ENCODE assay signal across 33 cellular contexts in genomic region chr1:113676524-113676923, GRCh38.
"Had no signal": no experiment of that assay in that cellular context is flagged by ENCODE, and none has a peak within 500 bp of the region (broad histone marks: within the 10 kb centered on the region; RNA-seq: fewer than 3 reads in every experiment).

No MANE protein-coding gene starts in this region.

- H3K9me3 ChIP-seq: adrenal gland, body of pancreas had no signal

- H3K4me3 Mint-ChIP-seq: activated CD4-positive, alpha-beta memory T cell treated with anti-CD3 and anti-CD28 coated beads for 36 hours; activated CD4-positive, alpha-beta T cell treated with anti-CD3 and anti-CD28 coated beads for 36 hours; activated CD4-positive, alpha-beta T cell treated with anti-CD3 and anti-CD28 coated beads, Interleukin-2, amount 10 ng/mL, durations not matched to agents 24 days and 14 days; activated CD8-positive, alpha-beta memory T cell treated with anti-CD3 and anti-CD28 coated beads, Interleukin-2, amount 10 ng/mL, durations not matched to agents 7 days and 5 days; activated CD8-positive, alpha-beta T cell treated with anti-CD3 and anti-CD28 coated beads, Interleukin-2, amount 10 ng/mL, durations not matched to agents 7 days and 5 days; activated naive CD4-positive, alpha-beta T cell treated with anti-CD3 and anti-CD28 coated beads for 36 hours; activated naive CD4-positive, alpha-beta T cell treated with anti-CD3 and anti-CD28 coated beads, Interleukin-2, amount 50 U/mL, for 24 hours; activated naive CD8-positive, alpha-beta T cell treated with anti-CD3 and anti-CD28 coated beads for 36 hours; activated naive CD8-positive, alpha-beta T cell treated with anti-CD3 and anti-CD28 coated beads, Interleukin-2, amount 50 U/mL, for 24 hours; activated T-helper 1 cell treated with anti-CD3 and anti-CD28 coated beads, Interleukin-12 subunit alpha, Interleukin-12 subunit beta, Interleukin-2, Interleukin-4 antibody, amounts not matched to agents 30 ng/mL and 10 ng/mL and 1 ng/mL, durations not matched to agents 14 hours and 24 hours and 36 hours; effector memory CD8-positive, alpha-beta T cell had no signal

- FAIRE-seq: colon, frontal cortex, TTC549 had no signal

- H3K27me3 ChIP-seq: adrenal gland, body of pancreas had no signal

- H3K36me3 Mint-ChIP-seq: activated CD4-positive, alpha-beta memory T cell treated with anti-CD3 and anti-CD28 coated beads for 36 hours; activated CD8-positive, alpha-beta memory T cell treated with anti-CD3 and anti-CD28 coated beads, Interleukin-2, amount 10 ng/mL, durations not matched to agents 7 days and 5 days; activated naive CD4-positive, alpha-beta T cell treated with anti-CD3 and anti-CD28 coated beads, Interleukin-2, amount 50 U/mL, for 24 hours; activated naive CD8-positive, alpha-beta T cell treated with anti-CD3 and anti-CD28 coated beads for 36 hours had no signal

- H3K27ac Mint-ChIP-seq: activated CD4-positive, alpha-beta memory T cell treated with anti-CD3 and anti-CD28 coated beads for 36 hours; activated CD4-positive, alpha-beta T cell treated with anti-CD3 and anti-CD28 coated beads for 36 hours; activated CD4-positive, alpha-beta T cell treated with anti-CD3 and anti-CD28 coated beads, Interleukin-2, amount 10 ng/mL, durations not matched to agents 24 days and 14 days; activated CD8-positive, alpha-beta memory T cell treated with anti-CD3 and anti-CD28 coated beads, Interleukin-2, amount 10 ng/mL, durations not matched to agents 7 days and 5 days; activated CD8-positive, alpha-beta T cell treated with anti-CD3 and anti-CD28 coated beads, Interleukin-2, amount 10 ng/mL, durations not matched to agents 7 days and 5 days; activated naive CD4-positive, alpha-beta T cell treated with anti-CD3 and anti-CD28 coated beads for 36 hours; activated naive CD4-positive, alpha-beta T cell treated with anti-CD3 and anti-CD28 coated beads, Interleukin-2, amount 50 U/mL, for 24 hours; activated naive CD8-positive, alpha-beta T cell treated with anti-CD3 and anti-CD28 coated beads for 36 hours; activated naive CD8-positive, alpha-beta T cell treated with anti-CD3 and anti-CD28 coated beads, Interleukin-2, amount 50 U/mL, for 24 hours; activated T-helper 1 cell treated with anti-CD3 and anti-CD28 coated beads, Interleukin-12 subunit alpha, Interleukin-12 subunit beta, Interleukin-2, Interleukin-4 antibody, amounts not matched to agents 30 ng/mL and 10 ng/mL and 1 ng/mL, durations not matched to agents 14 hours and 24 hours and 36 hours; activated T-helper 2 cell treated with anti-CD3 and anti-CD28 coated beads, Interferon-gamma antibody, Interleukin-2, Interleukin-4, amounts not matched to agents 10 μg/mL and 5 μg/mL and 100 μg/mL, durations not matched to agents 14 hours and 24 hours and 36 hours; effector memory CD8-positive, alpha-beta T cell had no signal

- H3K27ac ChIP-seq: adrenal gland, epithelial cell of prostate had no signal

- H3K27me3 Mint-ChIP-seq: activated CD4-positive, alpha-beta memory T cell treated with anti-CD3 and anti-CD28 coated beads for 36 hours; activated CD4-positive, alpha-beta T cell treated with anti-CD3 and anti-CD28 coated beads for 36 hours; activated CD4-positive, alpha-beta T cell treated with anti-CD3 and anti-CD28 coated beads, Interleukin-2, amount 10 ng/mL, durations not matched to agents 24 days and 14 days; activated CD8-positive, alpha-beta memory T cell treated with anti-CD3 and anti-CD28 coated beads, Interleukin-2, amount 10 ng/mL, durations not matched to agents 7 days and 5 days; activated naive CD4-positive, alpha-beta T cell treated with anti-CD3 and anti-CD28 coated beads, Interleukin-2, amount 50 U/mL, for 24 hours; activated naive CD8-positive, alpha-beta T cell treated with anti-CD3 and anti-CD28 coated beads for 36 hours; activated naive CD8-positive, alpha-beta T cell treated with anti-CD3 and anti-CD28 coated beads, Interleukin-2, amount 50 U/mL, for 24 hours; effector memory CD8-positive, alpha-beta T cell had no signal

- H3K4me3 ChIP-seq: adrenal gland, body of pancreas had no signal

- H3K36me3 ChIP-seq: adrenal gland had no signal

- H3K4me1 Mint-ChIP-seq: activated CD4-positive, alpha-beta T cell treated with anti-CD3 and anti-CD28 coated beads for 36 hours; activated naive CD4-positive, alpha-beta T cell treated with anti-CD3 and anti-CD28 coated beads, Interleukin-2, amount 50 U/mL, for 24 hours; activated naive CD8-positive, alpha-beta T cell treated with anti-CD3 and anti-CD28 coated beads for 36 hours; activated naive CD8-positive, alpha-beta T cell treated with anti-CD3 and anti-CD28 coated beads, Interleukin-2, amount 50 U/mL, for 24 hours had no signal

- ATAC-seq: activated CD4-positive, alpha-beta T cell treated with anti-CD3 and anti-CD28 coated beads for 36 hours; activated CD8-positive, alpha-beta memory T cell treated with anti-CD3 and anti-CD28 coated beads, Interleukin-2, amount 10 ng/mL, durations not matched to agents 7 days and 5 days; activated CD8-positive, alpha-beta T cell treated with anti-CD3 and anti-CD28 coated beads, Interleukin-2, amount 10 ng/mL, durations not matched to agents 7 days and 5 days; activated naive CD8-positive, alpha-beta T cell treated with anti-CD3 and anti-CD28 coated beads, Interleukin-2, amount 50 U/mL, for 24 hours; body of pancreas; effector memory CD8-positive, alpha-beta T cell; esophagus mucosa had no signal

- DNase-seq: activated CD4-positive, alpha-beta memory T cell treated with anti-CD3 and anti-CD28 coated beads for 36 hours; activated CD4-positive, alpha-beta T cell treated with anti-CD3 and anti-CD28 coated beads for 36 hours; activated CD4-positive, alpha-beta T cell treated with anti-CD3 and anti-CD28 coated beads, Interleukin-2, amount 10 ng/mL, durations not matched to agents 24 days and 14 days; activated CD4-positive, CD25-positive, alpha-beta regulatory T cell; activated CD4-positive, CD25-positive, alpha-beta regulatory T cell treated with anti-CD3 and anti-CD28 coated beads, Interleukin-2, amount 50 U/mL, for 72 hours; activated CD8-positive, alpha-beta memory T cell treated with anti-CD3 and anti-CD28 coated beads, Interleukin-2, amount 10 ng/mL, durations not matched to agents 7 days and 5 days; activated CD8-positive, alpha-beta memory T cell treated with anti-CD3 and anti-CD28 coated beads, Interleukin-2, amount 50 U/mL, for 4 hours; activated CD8-positive, alpha-beta T cell treated with anti-CD3 and anti-CD28 coated beads, Interleukin-2, amount 10 ng/mL, durations not matched to agents 7 days and 5 days; activated effector memory CD4-positive, alpha-beta T cell treated with anti-CD3 and anti-CD28 coated beads, Interleukin-2, amount 50 U/mL, for 16 hours; activated naive CD4-positive, alpha-beta T cell treated with anti-CD3 and anti-CD28 coated beads for 36 hours; activated naive CD8-positive, alpha-beta T cell treated with anti-CD3 and anti-CD28 coated beads for 36 hours; activated naive CD8-positive, alpha-beta T cell treated with anti-CD3 and anti-CD28 coated beads, Interleukin-2, amount 50 U/mL, for 24 hours; activated T-cell treated with anti-CD3 and anti-CD28 coated beads, Interleukin-2, amount 50 U/mL, for 1 hour; activated T-cell treated with anti-CD3 and anti-CD28 coated beads, Interleukin-2, amount 50 U/mL, for 48 hours; amygdala; aorta; caudate nucleus; cortex of kidney; effector CD4-positive, alpha-beta T cell; effector memory CD8-positive, alpha-beta T cell; head of caudate nucleus; T-helper 1 cell; T-helper 2 cell had no signal

- H3K9me3 Mint-ChIP-seq: activated CD4-positive, alpha-beta memory T cell treated with anti-CD3 and anti-CD28 coated beads for 36 hours; activated CD4-positive, alpha-beta T cell treated with anti-CD3 and anti-CD28 coated beads, Interleukin-2, amount 10 ng/mL, durations not matched to agents 24 days and 14 days; activated naive CD4-positive, alpha-beta T cell treated with anti-CD3 and anti-CD28 coated beads for 36 hours; activated naive CD4-positive, alpha-beta T cell treated with anti-CD3 and anti-CD28 coated beads, Interleukin-2, amount 50 U/mL, for 24 hours; activated naive CD8-positive, alpha-beta T cell treated with anti-CD3 and anti-CD28 coated beads for 36 hours; activated naive CD8-positive, alpha-beta T cell treated with anti-CD3 and anti-CD28 coated beads, Interleukin-2, amount 50 U/mL, for 24 hours; activated T-helper 1 cell treated with anti-CD3 and anti-CD28 coated beads, Interleukin-12 subunit alpha, Interleukin-12 subunit beta, Interleukin-2, Interleukin-4 antibody, amounts not matched to agents 30 ng/mL and 10 ng/mL and 1 ng/mL, durations not matched to agents 14 hours and 24 hours and 36 hours; activated T-helper 2 cell treated with anti-CD3 and anti-CD28 coated beads, Interferon-gamma antibody, Interleukin-2, Interleukin-4, amounts not matched to agents 10 μg/mL and 5 μg/mL and 100 μg/mL, durations not matched to agents 14 hours and 24 hours and 36 hours; effector memory CD8-positive, alpha-beta T cell had no signal
